Comparison of ENCODE assay signal across 1 cellular context in the genomic region with DNA sequence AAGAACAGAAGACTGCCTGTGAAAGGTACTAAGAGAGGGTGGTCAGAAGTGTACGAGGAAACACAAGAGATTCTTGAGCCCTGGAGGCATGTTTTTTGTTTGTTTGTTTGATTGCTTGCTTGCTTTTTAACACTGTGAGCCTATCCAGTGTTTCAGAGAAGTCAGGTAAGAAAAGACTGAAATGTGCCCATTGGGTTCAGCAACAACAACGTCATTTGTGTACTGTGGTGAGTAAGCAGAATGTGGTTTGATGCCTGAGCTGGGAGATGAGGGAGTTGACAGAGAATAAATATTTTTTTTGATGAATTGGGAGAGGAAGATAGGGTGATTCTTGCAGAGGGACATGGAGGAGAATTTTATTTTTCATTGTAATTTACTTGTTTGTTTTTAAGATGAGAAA.
TF ChIP-seq lines count a peak whose summit lies in the region.

No MANE protein-coding gene starts in this region.

TF ChIP-seq in K562, 482 proteins besides CTCF, POLR2A, EP300 and RAD21 (continued from another document):
- TF ChIP-seq, protein P1, sequence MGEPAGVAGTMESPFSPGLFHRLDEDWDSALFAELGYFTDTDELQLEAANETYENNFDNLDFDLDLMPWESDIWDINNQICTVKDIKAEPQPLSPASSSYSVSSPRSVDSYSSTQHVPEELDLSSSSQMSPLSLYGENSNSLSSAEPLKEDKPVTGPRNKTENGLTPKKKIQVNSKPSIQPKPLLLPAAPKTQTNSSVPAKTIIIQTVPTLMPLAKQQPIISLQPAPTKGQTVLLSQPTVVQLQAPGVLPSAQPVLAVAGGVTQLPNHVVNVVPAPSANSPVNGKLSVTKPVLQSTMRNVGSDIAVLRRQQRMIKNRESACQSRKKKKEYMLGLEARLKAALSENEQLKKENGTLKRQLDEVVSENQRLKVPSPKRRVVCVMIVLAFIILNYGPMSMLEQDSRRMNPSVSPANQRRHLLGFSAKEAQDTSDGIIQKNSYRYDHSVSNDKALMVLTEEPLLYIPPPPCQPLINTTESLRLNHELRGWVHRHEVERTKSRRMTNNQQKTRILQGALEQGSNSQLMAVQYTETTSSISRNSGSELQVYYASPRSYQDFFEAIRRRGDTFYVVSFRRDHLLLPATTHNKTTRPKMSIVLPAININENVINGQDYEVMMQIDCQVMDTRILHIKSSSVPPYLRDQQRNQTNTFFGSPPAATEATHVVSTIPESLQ (CRISPR knock-in tag; IDR thresholded peaks at IDR 0.05) = no peak
- TF ChIP-seq NFRKB (IDR thresholded peaks at IDR 0.05; ENCODE audit: low read depth) = no peak
- TF ChIP-seq, protein P2, sequence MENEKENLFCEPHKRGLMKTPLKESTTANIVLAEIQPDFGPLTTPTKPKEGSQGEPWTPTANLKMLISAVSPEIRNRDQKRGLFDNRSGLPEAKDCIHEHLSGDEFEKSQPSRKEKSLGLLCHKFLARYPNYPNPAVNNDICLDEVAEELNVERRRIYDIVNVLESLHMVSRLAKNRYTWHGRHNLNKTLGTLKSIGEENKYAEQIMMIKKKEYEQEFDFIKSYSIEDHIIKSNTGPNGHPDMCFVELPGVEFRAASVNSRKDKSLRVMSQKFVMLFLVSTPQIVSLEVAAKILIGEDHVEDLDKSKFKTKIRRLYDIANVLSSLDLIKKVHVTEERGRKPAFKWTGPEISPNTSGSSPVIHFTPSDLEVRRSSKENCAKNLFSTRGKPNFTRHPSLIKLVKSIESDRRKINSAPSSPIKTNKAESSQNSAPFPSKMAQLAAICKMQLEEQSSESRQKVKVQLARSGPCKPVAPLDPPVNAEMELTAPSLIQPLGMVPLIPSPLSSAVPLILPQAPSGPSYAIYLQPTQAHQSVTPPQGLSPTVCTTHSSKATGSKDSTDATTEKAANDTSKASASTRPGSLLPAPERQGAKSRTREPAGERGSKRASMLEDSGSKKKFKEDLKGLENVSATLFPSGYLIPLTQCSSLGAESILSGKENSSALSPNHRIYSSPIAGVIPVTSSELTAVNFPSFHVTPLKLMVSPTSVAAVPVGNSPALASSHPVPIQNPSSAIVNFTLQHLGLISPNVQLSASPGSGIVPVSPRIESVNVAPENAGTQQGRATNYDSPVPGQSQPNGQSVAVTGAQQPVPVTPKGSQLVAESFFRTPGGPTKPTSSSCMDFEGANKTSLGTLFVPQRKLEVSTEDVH (IDR thresholded peaks at IDR 0.05; ENCODE audit: low read depth, partially characterized antibody) = no peak
- no peak for TF ChIP-seq ZNF143 (CRISPR knock-in tag; IDR thresholded peaks at IDR 0.05)
- peak; percentile 89 for TF ChIP-seq C11orf30 (IDR thresholded peaks at IDR 0.05; ENCODE audit: low read depth)
